20 cellular contexts compared by ENCODE assay signal in genomic region chr11:104812416-104812815, GRCh38.
A peak's percentile ranks its signal among the peaks of the same experiment; 100 is the strongest.
DNase-seq lines count a peak whose midpoint lies in the region; ATAC-seq and TF ChIP-seq lines count a peak whose summit lies in the region.
"Had no signal": no experiment of that assay in that cellular context is flagged by ENCODE, and none has a peak within 500 bp of the region (broad histone marks: within the 10 kb centered on the region; RNA-seq: fewer than 3 reads in every experiment).

No MANE protein-coding gene starts in this region.

- H3K27ac ChIP-seq in foreskin keratinocyte: no peak overlapping the region
- H3K27ac ChIP-seq: 22Rv1, KMS-11 had no signal

- DNase-seq in NCI-H2171 treated with DMSO at 0.1 percent for 48 hours (lab: John Stamatoyannopoulos, UW) (peak; percentile 0), NCI-H2171 (lab: John Stamatoyannopoulos, UW) (no peak), NCI-H446 treated with DMSO at 0.1 percent for 48 hours (lab: John Stamatoyannopoulos, UW) (peak; percentile 95), cerebellum (ENCODE audit: low spot score) (peak; percentile 76), pons (ENCODE audit: low spot score) (peak; percentile 37), RKO (ENCODE audit: low spot score) (no peak), foreskin keratinocyte (no peak)
- DNase-seq in activated CD4-positive, CD25-positive, alpha-beta regulatory T cell treated with anti-CD3 and anti-CD28 coated beads, Interleukin-2, amount 50 U/mL, for 72 hours: no peak
- DNase-seq: Calu3; CD8-positive, alpha-beta T cell; DMS53; IMR-90; NCI-H1092 treated with DMSO at 0.1 percent for 48 hours; NCI-H146; NCI-H2081; NCI-H748 treated with DMSO at 0.1 percent for 48 hours; OCI-M1; SHP77 had no signal

- no peaks in the 10 kb centered on the region for H3K4me1 ChIP-seq in foreskin keratinocyte

- no peaks in the 10 kb centered on the region for H3K27me3 ChIP-seq in foreskin keratinocyte

- ATAC-seq in foreskin keratinocyte: no peak
- ATAC-seq: CD8-positive, alpha-beta T cell had no signal

- no peak for TF ChIP-seq CTCF in foreskin keratinocyte (conservative IDR thresholded peaks at IDR 0.05)

Comparison
In these comparisons a context has a peak if more than half of its experiments do, and no peak if none do; other contexts are left out.
1. DNase-seq: peak in NCI-H2171 treated with DMSO at 0.1 percent for 48 hours (single experiment), NCI-H446 treated with DMSO at 0.1 percent for 48 hours (single experiment), cerebellum (single experiment) and pons (single experiment); none in NCI-H2171 (single experiment), RKO (single experiment), foreskin keratinocyte (0 of 2) and activated CD4-positive, CD25-positive, alpha-beta regulatory T cell treated with anti-CD3 and anti-CD28 coated beads, Interleukin-2, amount 50 U/mL, for 72 hours (single experiment).